Comparison of ENCODE assay signal across 18 cellular contexts in genomic region chr19:51124216-51124615, GRCh38. TPM values are rescaled to one million over a fixed set of nuclear protein-coding genes. Genes with fewer than 3 reads are reported as not detected.
DNase-seq lines count a peak whose midpoint lies in the region; ATAC-seq, FAIRE-seq and TF ChIP-seq lines count a peak whose summit lies in the region.
"Had no signal": no experiment of that assay in that cellular context is flagged by ENCODE, and none has a peak within 500 bp of the region (broad histone marks: within the 10 kb centered on the region; RNA-seq: fewer than 3 reads in every experiment).

No MANE protein-coding gene starts in this region.

- no peak for ATAC-seq in HepG2
- ATAC-seq in activated naive CD8-positive, alpha-beta T cell treated with anti-CD3 and anti-CD28 coated beads, Interleukin-2, amount 50 U/mL, for 24 hours = no peak
- ATAC-seq in natural killer cell treated with Interleukin-12 subunit alpha and Interleukin-12 subunit beta and Interleukin-15 and Interleukin-18, amount 100 ng/mL, for 72 hours = no peak

- BruUV-seq in HepG2 (replicated peaks; lab: Mats Ljungman, UMichigan) = no TSS peak

- no peak overlapping the region for H3K4me3 ChIP-seq in liver (ENCODE audit: low read depth in 1 of 3, low read length in 3 of 3)
- H3K4me3 ChIP-seq in HepG2 (replicated peaks in 1 of 3; ENCODE audit: insufficient read depth in 1 of 3, low read depth in 2 of 3, low read length in 3 of 3) = no peak overlapping the region
- H3K4me3 ChIP-seq: psoas muscle had no signal

- POLR2A ChIA-PET in HepG2 (lab: Yijun Ruan, JAX) = no interaction called here

- TF ChIP-seq CTCF in liver (IDR thresholded peaks at IDR 0.05; ENCODE audit: low read depth, low read length, missing input control) = no peak
- no peak for TF ChIP-seq CTCF in HepG2 (CRISPR knock-in tag; IDR thresholded peaks at IDR 0.05)
- no peak for TF ChIP-seq CTCF in glutamatergic neuron (IDR thresholded peaks at IDR 0.05; ENCODE audit: partially characterized antibody, unreplicated experiment)

- H3K9ac ChIP-seq in liver (ENCODE audit: low read depth in 1 of 2, low read length in 2 of 2) (no peak overlapping the region), HepG2 (ENCODE audit: insufficient read depth, low read depth, low read length) (no peak overlapping the region)

- CTCF ChIA-PET in HepG2 (lab: Yijun Ruan, JAX; ENCODE audit: low intra/inter-chr PET ratio, low total read pairs) = no interaction called here

- TF ChIP-seq EP300 in HepG2 (IDR thresholded peaks at IDR 0.05; ENCODE audit: low read depth in 2 of 2, low read length in 2 of 2) = no peak
- no peak for TF ChIP-seq EP300 in HepG2 (CRISPR knock-in tag; IDR thresholded peaks at IDR 0.05; ENCODE audit: borderline replicate concordance)

- TF ChIP-seq POLR2A in HepG2 (IDR thresholded peaks at IDR 0.05; ENCODE audit: insufficient read depth in 1 of 2, low read depth in 2 of 2, low read length in 2 of 2) = no peak
- no peak for TF ChIP-seq POLR2A in erythroblast (IDR thresholded peaks at IDR 0.05; ENCODE audit: low read length)

- no peak overlapping the region for H2AFZ ChIP-seq in HepG2 (ENCODE audit: low read length)

- H3K27me3 Mint-ChIP-seq in activated naive CD8-positive, alpha-beta T cell treated with anti-CD3 and anti-CD28 coated beads, Interleukin-2, amount 50 U/mL, for 24 hours = no peaks in the 10 kb centered on the region
- no peaks in the 10 kb centered on the region for H3K27me3 Mint-ChIP-seq in natural killer cell treated with Interleukin-12 subunit alpha and Interleukin-12 subunit beta and Interleukin-15 and Interleukin-18, amount 100 ng/mL, for 72 hours
- H3K27me3 Mint-ChIP-seq in glutamatergic neuron (ENCODE audit: unreplicated experiment) = peaks cover 7% of the 10 kb centered on the region

- FAIRE-seq in HepG2 (lab: Jason Lieb, UNC) = no peak
- FAIRE-seq: colon, H1, islet of Langerhans had no signal

- H3K27me3 ChIP-seq in liver (ENCODE audit: control insufficient read depth in 4 of 4, insufficient read depth in 4 of 4, low read length in 3 of 4) (no peaks in the 10 kb centered on the region), HepG2 (ENCODE audit: control insufficient read depth in 1 of 2, insufficient read depth in 2 of 2, low read length in 2 of 2) (peaks cover 4 to 50% of the 10 kb centered on the region in 2 experiments; a peak in 4 of 5 replicates)
- H3K27me3 ChIP-seq: tibial nerve had no signal

- H3K36me3 ChIP-seq in liver (ENCODE audit: control insufficient read depth in 4 of 4, insufficient read depth in 3 of 4, low read depth in 1 of 4, low read length in 3 of 4) (no peaks in the 10 kb centered on the region), HepG2 (replicated peaks in 1 of 2; ENCODE audit: control insufficient read depth in 1 of 2, insufficient read depth in 2 of 2, low read length in 2 of 2) (no peaks in the 10 kb centered on the region)
- H3K36me3 ChIP-seq: tibial nerve had no signal

- H3K27ac ChIP-seq in liver (ENCODE audit: low read depth in 1 of 2, low read length in 2 of 2) (peak overlapping the region; percentile 69 to 70), HepG2 (ENCODE audit: extremely low read length, insufficient read depth, low read length) (no peak overlapping the region)
- H3K27ac ChIP-seq: psoas muscle had no signal

- H3K4me1 ChIP-seq in liver (ENCODE audit: control insufficient read depth in 4 of 4, insufficient read depth in 4 of 4, low read length in 3 of 4) (peaks cover 0 to 18% (median 5%) of the 10 kb centered on the region in 4 donors), HepG2 (ENCODE audit: insufficient read depth, low read length) (no peaks in the 10 kb centered on the region)
- H3K4me1 ChIP-seq: psoas muscle, tibial nerve had no signal

- TF ChIP-seq RAD21 in liver (IDR thresholded peaks at IDR 0.05) (no peak), HepG2 (CRISPR knock-in tag; IDR thresholded peaks at IDR 0.05) (no peak)

- in situ Hi-C loops in HepG2 (cut with HindIII; ENCODE audit: extremely low pct_ligation_motif_present, low pct_unique_long_range_greater_than_20kb) = no loop called here

- H3K27ac Mint-ChIP-seq in activated naive CD8-positive, alpha-beta T cell treated with anti-CD3 and anti-CD28 coated beads, Interleukin-2, amount 50 U/mL, for 24 hours = peak overlapping the region; percentile 78
- peak overlapping the region; percentile 69 for H3K27ac Mint-ChIP-seq in natural killer cell treated with Interleukin-12 subunit alpha and Interleukin-12 subunit beta and Interleukin-15 and Interleukin-18, amount 100 ng/mL, for 72 hours
- H3K27ac Mint-ChIP-seq in glutamatergic neuron (ENCODE audit: unreplicated experiment) = no peak overlapping the region

- no peak overlapping the region for H3K4me2 ChIP-seq in HepG2 (ENCODE audit: low read depth, low read length)

- H3K9me3 Mint-ChIP-seq in activated naive CD8-positive, alpha-beta T cell treated with anti-CD3 and anti-CD28 coated beads, Interleukin-2, amount 50 U/mL, for 24 hours = no peaks in the 10 kb centered on the region
- no peaks in the 10 kb centered on the region for H3K9me3 Mint-ChIP-seq in natural killer cell treated with Interleukin-12 subunit alpha and Interleukin-12 subunit beta and Interleukin-15 and Interleukin-18, amount 100 ng/mL, for 72 hours
- H3K9me3 Mint-ChIP-seq in glutamatergic neuron (ENCODE audit: unreplicated experiment) = peaks cover 2% of the 10 kb centered on the region

- H3K79me2 ChIP-seq in HepG2 (ENCODE audit: insufficient read depth, low read length) = no peaks in the 10 kb centered on the region

- H3K4me3 Mint-ChIP-seq in activated naive CD8-positive, alpha-beta T cell treated with anti-CD3 and anti-CD28 coated beads, Interleukin-2, amount 50 U/mL, for 24 hours = no peak overlapping the region
- peak overlapping the region; percentile 82 for H3K4me3 Mint-ChIP-seq in natural killer cell treated with Interleukin-12 subunit alpha and Interleukin-12 subunit beta and Interleukin-15 and Interleukin-18, amount 100 ng/mL, for 72 hours
- H3K4me3 Mint-ChIP-seq in glutamatergic neuron (ENCODE audit: unreplicated experiment) = no peak overlapping the region

- no peaks in the 10 kb centered on the region for H3K36me3 Mint-ChIP-seq in activated naive CD8-positive, alpha-beta T cell treated with anti-CD3 and anti-CD28 coated beads, Interleukin-2, amount 50 U/mL, for 24 hours (ENCODE audit: low read depth)
- H3K36me3 Mint-ChIP-seq in natural killer cell treated with Interleukin-12 subunit alpha and Interleukin-12 subunit beta and Interleukin-15 and Interleukin-18, amount 100 ng/mL, for 72 hours = no peaks in the 10 kb centered on the region
- H3K36me3 Mint-ChIP-seq in glutamatergic neuron (ENCODE audit: unreplicated experiment) = no peaks in the 10 kb centered on the region

- no peaks in the 10 kb centered on the region for H4K20me1 ChIP-seq in HepG2 (ENCODE audit: insufficient read depth, low read length)

- DNase-seq in HepG2 (ENCODE audit: low spot score) (no peak), RPMI8226 (no peak), erythroblast (lab: John Stamatoyannopoulos, UW) (no peak), glutamatergic neuron (no peak)
- no peak for DNase-seq in activated naive CD8-positive, alpha-beta T cell treated with anti-CD3 and anti-CD28 coated beads, Interleukin-2, amount 50 U/mL, for 24 hours
- DNase-seq in natural killer cell treated with Interleukin-12 subunit alpha and Interleukin-12 subunit beta and Interleukin-15 and Interleukin-18, amount 100 ng/mL, for 72 hours (ENCODE audit: low spot score) = peak; percentile 18
- DNase-seq in activated CD4-positive, alpha-beta T cell treated with anti-CD3 and anti-CD28 coated beads, Interleukin-2, amount 50 U/mL, for 48 hours = no peak
- DNase-seq: NCI-H1436, NCI-H446, SIG-M5 had no signal

- H3K9me3 ChIP-seq in liver (ENCODE audit: control insufficient read depth in 4 of 4, low read length in 3 of 4) (no peaks in the 10 kb centered on the region), HepG2 (ENCODE audit: low read length) (no peaks in the 10 kb centered on the region)
- H3K9me3 ChIP-seq: psoas muscle, tibial nerve had no signal

- peaks cover 69% of the 10 kb centered on the region for H3K4me1 Mint-ChIP-seq in activated naive CD8-positive, alpha-beta T cell treated with anti-CD3 and anti-CD28 coated beads, Interleukin-2, amount 50 U/mL, for 24 hours
- peaks cover 66 to 69% of the 10 kb centered on the region in 2 donors for H3K4me1 Mint-ChIP-seq in natural killer cell treated with Interleukin-12 subunit alpha and Interleukin-12 subunit beta and Interleukin-15 and Interleukin-18, amount 100 ng/mL, for 72 hours (ENCODE audit: low read depth in 2 of 2)
- H3K4me1 Mint-ChIP-seq in glutamatergic neuron (ENCODE audit: low read depth, unreplicated experiment) = peaks cover 7% of the 10 kb centered on the region

- intact Hi-C loops in HepG2 (cut with micrococcal nuclease; ENCODE audit: unreplicated experiment) = no loop called here

- WGBS in liver = 72% methylated on average over 9 of the region's 9 CpGs
- WGBS in HepG2 (ENCODE audit: low lambda C conversion rate) = 18% methylated on average over 9 of the region's 9 CpGs

RNA-seq across cellular contexts. Expression of gene SIGLEC9, which starts 0.5 kb away (rescaled TPM):
- total RNA-seq in liver = 1 to 10 TPM; 4.8 to 5.4 TPM
- polyA plus RNA-seq in liver = 1 to 10 TPM; 3.0 to 4.1 TPM
- total RNA-seq in HepG2 (2016; rRNA removed; fragmentation: Illumina TruSeq; extraction: Trizol) = not detected in 2 replicates
- not detected in 2 replicates for total RNA-seq in HepG2 (2016; cell fraction: cytosol; rRNA removed; fragmentation: Illumina TruSeq; extraction: Trizol; ENCODE audit: low read depth)
- not detected in 2 replicates for total RNA-seq in HepG2 (2016; cell fraction: insoluble cytoplasmic fraction; rRNA removed; fragmentation: Illumina TruSeq; extraction: Trizol)
- total RNA-seq in HepG2 (2016; cell fraction: membrane; rRNA removed; fragmentation: Illumina TruSeq; extraction: Trizol) = not detected in 2 replicates
- total RNA-seq in HepG2 (2016; cell fraction: nucleus; rRNA removed; fragmentation: Illumina TruSeq; extraction: Trizol) = not detected in 2 replicates
- not detected in 2 replicates for polyA plus RNA-seq in HepG2 (2011; rRNA removed)
- polyA plus RNA-seq in HepG2 (2011; cell fraction: cytosol; rRNA removed) = not detected in 2 replicates
- 0.14 TPM in 1 of 2 replicates, not detected in the other for polyA plus RNA-seq in HepG2 (2011; cell fraction: nucleus; rRNA removed)
- not detected in 2 replicates for polyA plus RNA-seq in HepG2 (2012)
- polyA plus RNA-seq in HepG2 (2016; cell fraction: cytosol; fragmentation: Illumina TruSeq; extraction: Trizol; ENCODE audit: low read depth) = not detected in 2 replicates
- polyA plus RNA-seq in HepG2 (2016; cell fraction: insoluble cytoplasmic fraction; fragmentation: Illumina TruSeq; extraction: Trizol; ENCODE audit: low read depth) = not detected in 2 replicates
- polyA plus RNA-seq in HepG2 (2016; cell fraction: membrane; fragmentation: Illumina TruSeq; extraction: Trizol; ENCODE audit: low read depth) = not detected in 2 replicates
- polyA plus RNA-seq in HepG2 (2016; cell fraction: nucleus; fragmentation: Illumina TruSeq; extraction: Trizol; ENCODE audit: insufficient read depth, low read depth) = not detected in 2 replicates
- not detected in 2 replicates for polyA minus RNA-seq in HepG2 (2011; rRNA and poly(A)+ RNA removed; ENCODE audit: low replicate concordance)
- polyA minus RNA-seq in HepG2 (2011; cell fraction: cytosol; rRNA and poly(A)+ RNA removed) = not detected in 2 replicates
- polyA minus RNA-seq in HepG2 (2011; cell fraction: nucleus; rRNA and poly(A)+ RNA removed) = not detected in 2 replicates
- total RNA-seq in natural killer cell treated with Interleukin-12 subunit alpha and Interleukin-12 subunit beta and Interleukin-15 and Interleukin-18, amount 100 ng/mL, for 72 hours = 1 to 10 TPM in 1 of 2 donors, under 1 TPM in 1; 0.69 to 1.1 TPM
- total RNA-seq in glutamatergic neuron (ENCODE audit: unreplicated experiment) = not detected
- total RNA-seq: Daoy, H1 had no signal
- polyA plus RNA-seq: H1 had no signal

RNA-seq across cellular contexts. Expression of gene CTU1, which starts 16.0 kb away (rescaled TPM):
- 1 to 10 TPM; 3.4 to 3.7 TPM for total RNA-seq in liver
- polyA plus RNA-seq in liver = 1 to 10 TPM in 1 of 2 donors, under 1 TPM in 1; 0.19 to 1.6 TPM
- total RNA-seq in HepG2 (2016; rRNA removed; fragmentation: Illumina TruSeq; extraction: Trizol) = 1.9 and 2.9 TPM in 2 replicates
- 0.71 and 1.1 TPM in 2 replicates for total RNA-seq in HepG2 (2016; cell fraction: cytosol; rRNA removed; fragmentation: Illumina TruSeq; extraction: Trizol; ENCODE audit: low read depth)
- total RNA-seq in HepG2 (2016; cell fraction: insoluble cytoplasmic fraction; rRNA removed; fragmentation: Illumina TruSeq; extraction: Trizol) = 1.9 and 2.5 TPM in 2 replicates
- 0.90 and 1.3 TPM in 2 replicates for total RNA-seq in HepG2 (2016; cell fraction: membrane; rRNA removed; fragmentation: Illumina TruSeq; extraction: Trizol)
- total RNA-seq in HepG2 (2016; cell fraction: nucleus; rRNA removed; fragmentation: Illumina TruSeq; extraction: Trizol) = 1.1 and 1.2 TPM in 2 replicates
- 1.9 and 2.5 TPM in 2 replicates for polyA plus RNA-seq in HepG2 (2011; rRNA removed)
- 2.2 and 4.4 TPM in 2 replicates for polyA plus RNA-seq in HepG2 (2011; cell fraction: cytosol; rRNA removed)
- polyA plus RNA-seq in HepG2 (2011; cell fraction: nucleus; rRNA removed) = 3.9 and 5.1 TPM in 2 replicates
- 1.4 and 1.7 TPM in 2 replicates for polyA plus RNA-seq in HepG2 (2012)
- polyA plus RNA-seq in HepG2 (2016; cell fraction: cytosol; fragmentation: Illumina TruSeq; extraction: Trizol; ENCODE audit: low read depth) = 0.35 and 0.53 TPM in 2 replicates
- polyA plus RNA-seq in HepG2 (2016; cell fraction: insoluble cytoplasmic fraction; fragmentation: Illumina TruSeq; extraction: Trizol; ENCODE audit: low read depth) = 1.9 and 2.1 TPM in 2 replicates
- polyA plus RNA-seq in HepG2 (2016; cell fraction: membrane; fragmentation: Illumina TruSeq; extraction: Trizol; ENCODE audit: low read depth) = 0.50 and 0.55 TPM in 2 replicates
- polyA plus RNA-seq in HepG2 (2016; cell fraction: nucleus; fragmentation: Illumina TruSeq; extraction: Trizol; ENCODE audit: insufficient read depth, low read depth) = 1.6 and 2.2 TPM in 2 replicates
- polyA minus RNA-seq in HepG2 (2011; rRNA and poly(A)+ RNA removed; ENCODE audit: low replicate concordance) = 3.8 and 8.1 TPM in 2 replicates
- 3.1 and 3.4 TPM in 2 replicates for polyA minus RNA-seq in HepG2 (2011; cell fraction: cytosol; rRNA and poly(A)+ RNA removed)
- 2.7 and 3.6 TPM in 2 replicates for polyA minus RNA-seq in HepG2 (2011; cell fraction: nucleus; rRNA and poly(A)+ RNA removed)
- total RNA-seq in natural killer cell treated with Interleukin-12 subunit alpha and Interleukin-12 subunit beta and Interleukin-15 and Interleukin-18, amount 100 ng/mL, for 72 hours = 10 to 100 TPM in 1 of 2 donors, 1 to 10 TPM in 1; 8.1 to 15.4 TPM
- 8.0 TPM for total RNA-seq in glutamatergic neuron (ENCODE audit: unreplicated experiment)

RNA-seq across cellular contexts. Expression of gene SIGLEC7, which starts 17.9 kb away (rescaled TPM):
- 1 to 10 TPM; 3.2 to 4.7 TPM for total RNA-seq in liver
- 1 to 10 TPM; 2.7 to 4.8 TPM for polyA plus RNA-seq in liver
- total RNA-seq in HepG2 (2016; rRNA removed; fragmentation: Illumina TruSeq; extraction: Trizol) = not detected in 2 replicates
- not detected in 2 replicates for total RNA-seq in HepG2 (2016; cell fraction: cytosol; rRNA removed; fragmentation: Illumina TruSeq; extraction: Trizol; ENCODE audit: low read depth)
- total RNA-seq in HepG2 (2016; cell fraction: insoluble cytoplasmic fraction; rRNA removed; fragmentation: Illumina TruSeq; extraction: Trizol) = not detected in 2 replicates
- not detected in 2 replicates for total RNA-seq in HepG2 (2016; cell fraction: membrane; rRNA removed; fragmentation: Illumina TruSeq; extraction: Trizol)
- total RNA-seq in HepG2 (2016; cell fraction: nucleus; rRNA removed; fragmentation: Illumina TruSeq; extraction: Trizol) = not detected in 2 replicates
- 0.17 TPM in 1 of 2 replicates, not detected in the other for polyA plus RNA-seq in HepG2 (2011; rRNA removed)
- polyA plus RNA-seq in HepG2 (2011; cell fraction: cytosol; rRNA removed) = 0.08 TPM in 1 of 2 replicates, not detected in the other
- not detected in 2 replicates for polyA plus RNA-seq in HepG2 (2011; cell fraction: nucleus; rRNA removed)
- not detected in 2 replicates for polyA plus RNA-seq in HepG2 (2012)
- not detected in 2 replicates for polyA plus RNA-seq in HepG2 (2016; cell fraction: cytosol; fragmentation: Illumina TruSeq; extraction: Trizol; ENCODE audit: low read depth)
- polyA plus RNA-seq in HepG2 (2016; cell fraction: insoluble cytoplasmic fraction; fragmentation: Illumina TruSeq; extraction: Trizol; ENCODE audit: low read depth) = not detected in 2 replicates
- polyA plus RNA-seq in HepG2 (2016; cell fraction: membrane; fragmentation: Illumina TruSeq; extraction: Trizol; ENCODE audit: low read depth) = not detected in 2 replicates
- not detected in 2 replicates for polyA plus RNA-seq in HepG2 (2016; cell fraction: nucleus; fragmentation: Illumina TruSeq; extraction: Trizol; ENCODE audit: insufficient read depth, low read depth)
- polyA minus RNA-seq in HepG2 (2011; rRNA and poly(A)+ RNA removed; ENCODE audit: low replicate concordance) = not detected in 2 replicates
- not detected in 2 replicates for polyA minus RNA-seq in HepG2 (2011; cell fraction: cytosol; rRNA and poly(A)+ RNA removed)
- polyA minus RNA-seq in HepG2 (2011; cell fraction: nucleus; rRNA and poly(A)+ RNA removed) = not detected in 2 replicates
- total RNA-seq in natural killer cell treated with Interleukin-12 subunit alpha and Interleukin-12 subunit beta and Interleukin-15 and Interleukin-18, amount 100 ng/mL, for 72 hours = 1 to 10 TPM; 7.9 to 8.7 TPM
- not detected for total RNA-seq in glutamatergic neuron (ENCODE audit: unreplicated experiment)
- total RNA-seq: activated CD8-positive, alpha-beta memory T cell treated with anti-CD3 and anti-CD28 coated beads for 36 hours; Daoy; H1 had no signal
- polyA plus RNA-seq: H1 had no signal

RNA-seq across cellular contexts. Expression of gene KLK14, which starts 41.5 kb away (rescaled TPM):
- total RNA-seq in liver (not detected), HepG2 (2016; rRNA removed; fragmentation: Illumina TruSeq; extraction: Trizol) (not detected in 2 replicates), glutamatergic neuron (ENCODE audit: unreplicated experiment) (1.5 TPM)
- polyA plus RNA-seq in liver (under 1 TPM in 1 of 2 donors, not detected in 1; 0.06 TPM), HepG2 (2011; rRNA removed) (not detected in 2 replicates)
- total RNA-seq in HepG2 (2016; cell fraction: cytosol; rRNA removed; fragmentation: Illumina TruSeq; extraction: Trizol; ENCODE audit: low read depth) = not detected in 2 replicates
- total RNA-seq in HepG2 (2016; cell fraction: insoluble cytoplasmic fraction; rRNA removed; fragmentation: Illumina TruSeq; extraction: Trizol) = not detected in 2 replicates
- not detected in 2 replicates for total RNA-seq in HepG2 (2016; cell fraction: membrane; rRNA removed; fragmentation: Illumina TruSeq; extraction: Trizol)
- total RNA-seq in HepG2 (2016; cell fraction: nucleus; rRNA removed; fragmentation: Illumina TruSeq; extraction: Trizol) = not detected in 2 replicates
- polyA plus RNA-seq in HepG2 (2011; cell fraction: cytosol; rRNA removed) = not detected in 2 replicates
- polyA plus RNA-seq in HepG2 (2011; cell fraction: nucleus; rRNA removed) = 0.16 and 0.53 TPM in 2 replicates
- not detected in 2 replicates for polyA plus RNA-seq in HepG2 (2012)
- polyA plus RNA-seq in HepG2 (2016; cell fraction: cytosol; fragmentation: Illumina TruSeq; extraction: Trizol; ENCODE audit: low read depth) = not detected in 2 replicates
- not detected in 2 replicates for polyA plus RNA-seq in HepG2 (2016; cell fraction: insoluble cytoplasmic fraction; fragmentation: Illumina TruSeq; extraction: Trizol; ENCODE audit: low read depth)
- not detected in 2 replicates for polyA plus RNA-seq in HepG2 (2016; cell fraction: membrane; fragmentation: Illumina TruSeq; extraction: Trizol; ENCODE audit: low read depth)
- not detected in 2 replicates for polyA plus RNA-seq in HepG2 (2016; cell fraction: nucleus; fragmentation: Illumina TruSeq; extraction: Trizol; ENCODE audit: insufficient read depth, low read depth)
- polyA minus RNA-seq in HepG2 (2011; rRNA and poly(A)+ RNA removed; ENCODE audit: low replicate concordance) = 0.40 TPM in 1 of 2 replicates, not detected in the other
- polyA minus RNA-seq in HepG2 (2011; cell fraction: cytosol; rRNA and poly(A)+ RNA removed) = not detected in 2 replicates
- not detected in 2 replicates for polyA minus RNA-seq in HepG2 (2011; cell fraction: nucleus; rRNA and poly(A)+ RNA removed)
- 1 to 10 TPM in 1 of 2 donors, under 1 TPM in 1; 0.50 to 2.2 TPM for total RNA-seq in natural killer cell treated with Interleukin-12 subunit alpha and Interleukin-12 subunit beta and Interleukin-15 and Interleukin-18, amount 100 ng/mL, for 72 hours
- total RNA-seq: Daoy, psoas muscle, tibial nerve had no signal

RNA-seq across cellular contexts. Expression of gene KLK13, which starts 59.3 kb away (rescaled TPM):
- total RNA-seq in liver (not detected), HepG2 (2016; rRNA removed; fragmentation: Illumina TruSeq; extraction: Trizol) (not detected in 2 replicates), glutamatergic neuron (ENCODE audit: unreplicated experiment) (not detected)
- polyA plus RNA-seq in liver (not detected), HepG2 (2011; rRNA removed) (0.09 TPM in 1 of 2 replicates, not detected in the other)
- total RNA-seq in HepG2 (2016; cell fraction: cytosol; rRNA removed; fragmentation: Illumina TruSeq; extraction: Trizol; ENCODE audit: low read depth) = not detected in 2 replicates
- total RNA-seq in HepG2 (2016; cell fraction: insoluble cytoplasmic fraction; rRNA removed; fragmentation: Illumina TruSeq; extraction: Trizol) = not detected in 2 replicates
- total RNA-seq in HepG2 (2016; cell fraction: membrane; rRNA removed; fragmentation: Illumina TruSeq; extraction: Trizol) = not detected in 2 replicates
- total RNA-seq in HepG2 (2016; cell fraction: nucleus; rRNA removed; fragmentation: Illumina TruSeq; extraction: Trizol) = not detected in 2 replicates
- polyA plus RNA-seq in HepG2 (2011; cell fraction: cytosol; rRNA removed) = not detected in 2 replicates
- polyA plus RNA-seq in HepG2 (2011; cell fraction: nucleus; rRNA removed) = not detected in 2 replicates
- polyA plus RNA-seq in HepG2 (2012) = not detected in 2 replicates
- not detected in 2 replicates for polyA plus RNA-seq in HepG2 (2016; cell fraction: cytosol; fragmentation: Illumina TruSeq; extraction: Trizol; ENCODE audit: low read depth)
- not detected in 2 replicates for polyA plus RNA-seq in HepG2 (2016; cell fraction: insoluble cytoplasmic fraction; fragmentation: Illumina TruSeq; extraction: Trizol; ENCODE audit: low read depth)
- polyA plus RNA-seq in HepG2 (2016; cell fraction: membrane; fragmentation: Illumina TruSeq; extraction: Trizol; ENCODE audit: low read depth) = not detected in 2 replicates
- not detected in 2 replicates for polyA plus RNA-seq in HepG2 (2016; cell fraction: nucleus; fragmentation: Illumina TruSeq; extraction: Trizol; ENCODE audit: insufficient read depth, low read depth)
- not detected in 2 replicates for polyA minus RNA-seq in HepG2 (2011; rRNA and poly(A)+ RNA removed; ENCODE audit: low replicate concordance)
- not detected in 2 replicates for polyA minus RNA-seq in HepG2 (2011; cell fraction: cytosol; rRNA and poly(A)+ RNA removed)
- polyA minus RNA-seq in HepG2 (2011; cell fraction: nucleus; rRNA and poly(A)+ RNA removed) = not detected in 2 replicates
- total RNA-seq in natural killer cell treated with Interleukin-12 subunit alpha and Interleukin-12 subunit beta and Interleukin-15 and Interleukin-18, amount 100 ng/mL, for 72 hours = not detected
- total RNA-seq: activated CD8-positive, alpha-beta memory T cell treated with anti-CD3 and anti-CD28 coated beads for 36 hours; Daoy; psoas muscle had no signal
